10 cellular contexts compared by ENCODE assay signal in the genomic region with DNA sequence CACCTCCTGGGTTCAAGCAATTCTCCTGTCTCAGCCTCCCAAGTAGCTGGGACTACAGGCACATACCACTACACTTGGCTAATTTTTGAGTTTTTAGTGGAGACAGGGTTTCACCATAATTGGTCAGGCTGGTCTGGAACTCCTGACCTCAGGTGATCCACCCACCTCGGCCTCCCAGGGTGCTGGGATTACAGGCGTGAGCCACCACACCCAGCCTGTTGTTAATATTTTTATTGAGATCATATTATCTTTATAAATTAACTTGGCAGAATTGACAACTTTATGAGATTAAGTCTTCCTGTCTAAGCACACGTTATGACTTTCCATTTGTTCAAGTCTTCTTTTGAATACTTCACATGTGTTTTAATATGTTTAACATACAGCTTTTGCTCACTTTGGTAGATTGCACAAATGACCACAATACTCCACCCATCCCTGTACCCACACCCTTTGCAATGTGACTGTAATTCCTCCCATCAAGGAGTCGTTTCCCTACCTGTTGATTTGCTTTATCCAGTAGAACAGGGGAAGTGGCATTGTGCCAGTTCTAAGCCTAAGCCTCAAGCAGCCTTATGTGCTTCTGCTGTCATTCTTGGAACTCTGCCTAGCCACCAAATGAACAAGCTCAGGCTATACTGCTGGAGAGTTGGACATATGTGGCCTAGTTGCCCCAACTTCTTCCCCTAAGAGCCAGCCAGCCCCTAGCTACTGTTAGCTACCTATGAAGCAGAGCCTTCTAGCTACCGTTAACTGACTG. TPM values are rescaled to one million over a fixed set of nuclear protein-coding genes. Genes with fewer than 3 reads are reported as not detected.
DNase-seq lines count a peak whose midpoint lies in the region; ATAC-seq and TF ChIP-seq lines count a peak whose summit lies in the region.
"Had no signal": no experiment of that assay in that cellular context is flagged by ENCODE, and none has a peak within 500 bp of the region (broad histone marks: within the 10 kb centered on the region; RNA-seq: fewer than 3 reads in every experiment).

No MANE protein-coding gene starts in this region.

- ATAC-seq in HG03378 (IDR thresholded peaks at IDR 0.05; ENCODE audit: unreplicated experiment) (no peak), HG02763 (IDR thresholded peaks at IDR 0.05; ENCODE audit: unreplicated experiment) (no peak)

- no peak overlapping the region for H3K4me3 Mint-ChIP-seq in progenitor cell of endocrine pancreas (ENCODE audit: low read depth)

- H3K36me3 Mint-ChIP-seq in progenitor cell of endocrine pancreas (ENCODE audit: insufficient read depth): peaks cover 8% of the 10 kb centered on the region

- H3K9me3 Mint-ChIP-seq in progenitor cell of endocrine pancreas (ENCODE audit: low read depth): peaks cover 9% of the 10 kb centered on the region

- no peaks in the 10 kb centered on the region for H3K27me3 Mint-ChIP-seq in progenitor cell of endocrine pancreas

- no peak for TF ChIP-seq CTCF in progenitor cell of endocrine pancreas (IDR thresholded peaks at IDR 0.05; ENCODE audit: unreplicated experiment)

- DNase-seq in HCEC 1CT (peak; percentile 47), NCI-H446 treated with DMSO at 0.1 percent for 48 hours (lab: John Stamatoyannopoulos, UW) (peak; percentile 62), cerebellar nuclear complex (lab: John Stamatoyannopoulos, UW) (peak; percentile 23 to 34), progenitor cell of endocrine pancreas (ENCODE audit: low spot score, unreplicated experiment) (no peak), cortex of kidney (lab: John Stamatoyannopoulos, UW) (no peak)
- DNase-seq: amygdala, DMS79, SK-N-SH had no signal

- peak overlapping the region; percentile 37 for H3K27ac Mint-ChIP-seq in progenitor cell of endocrine pancreas

- peaks cover 2% of the 10 kb centered on the region for H3K4me1 Mint-ChIP-seq in progenitor cell of endocrine pancreas (ENCODE audit: low read depth)

RNA-seq across cellular contexts. Expression of gene XYLB, which starts 8.2 kb away (rescaled TPM):
- 4.0 and 7.0 TPM in 2 replicates for total RNA-seq in progenitor cell of endocrine pancreas

Comparison
In these comparisons a context has a peak if more than half of its experiments do, and no peak if none do; other contexts are left out.
1. DNase-seq: peak in HCEC 1CT (single experiment), NCI-H446 treated with DMSO at 0.1 percent for 48 hours (single experiment) and cerebellar nuclear complex (2 of 2); none in progenitor cell of endocrine pancreas (single experiment) and cortex of kidney (single experiment).